In the genomic region with DNA sequence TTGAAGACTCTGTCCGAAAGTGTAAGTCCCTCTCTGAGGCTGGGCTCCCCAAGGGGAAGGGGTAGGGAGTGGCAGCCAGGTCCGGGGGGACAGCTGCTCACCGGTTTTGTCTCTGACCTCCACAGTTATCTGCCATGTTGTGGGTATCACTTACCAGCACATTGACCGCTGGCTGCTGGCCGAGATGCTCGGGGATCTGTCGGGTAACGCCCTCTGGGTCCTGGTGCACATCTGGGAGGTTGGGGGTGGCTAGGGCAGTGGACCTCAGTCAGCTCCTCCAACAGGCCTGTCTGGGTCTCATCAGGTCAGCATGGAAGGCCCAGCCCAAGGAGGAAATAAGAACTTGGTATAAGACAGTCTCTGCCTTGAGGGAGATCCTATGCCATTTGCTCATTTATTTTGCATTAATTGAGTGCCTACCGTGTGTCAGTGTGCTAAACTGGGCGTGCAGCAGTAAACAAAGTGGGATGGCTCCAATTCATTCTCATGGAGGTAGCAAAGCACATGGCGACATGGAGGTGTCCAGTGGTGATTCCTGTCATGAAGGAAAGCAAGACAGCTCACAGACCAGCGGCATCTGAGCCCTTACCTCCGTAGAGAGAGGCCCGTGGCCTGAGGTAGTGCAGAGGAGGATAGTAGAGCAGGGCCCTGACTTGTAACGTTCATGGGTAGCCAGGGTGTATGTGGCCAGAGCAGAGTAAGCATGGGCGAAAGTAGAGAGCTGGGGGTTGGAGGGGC, we compare ENCODE assay signal across 20 cellular contexts. TPM values are rescaled to one million over a fixed set of nuclear protein-coding genes. Genes with fewer than 3 reads are reported as not detected.
DNase-seq lines count a peak whose midpoint lies in the region; ATAC-seq and TF ChIP-seq lines count a peak whose summit lies in the region.
"Had no signal": no experiment of that assay in that cellular context is flagged by ENCODE, and none has a peak within 500 bp of the region (broad histone marks: within the 10 kb centered on the region; RNA-seq: fewer than 3 reads in every experiment).

No MANE protein-coding gene starts in this region.

- no peaks in the 10 kb centered on the region for H3K27me3 Mint-ChIP-seq in activated naive CD8-positive, alpha-beta T cell treated with anti-CD3 and anti-CD28 coated beads for 36 hours
- H3K27me3 Mint-ChIP-seq in activated naive CD8-positive, alpha-beta T cell treated with anti-CD3 and anti-CD28 coated beads, Interleukin-2, amount 50 U/mL, for 24 hours = no peaks in the 10 kb centered on the region
- H3K27me3 Mint-ChIP-seq in endothelial cell (ENCODE audit: unreplicated experiment) = peaks cover 4% of the 10 kb centered on the region
- no peaks in the 10 kb centered on the region for H3K27me3 Mint-ChIP-seq in stimulated activated memory B cell treated with anti-CD40 and anti-IgM and Interleukin-4, amounts not matched to agents 10 μg/mL and 1 μg/mL and 100 μg/mL, for 72 hours

- DNase-seq in activated naive CD8-positive, alpha-beta T cell treated with anti-CD3 and anti-CD28 coated beads for 36 hours = no peak
- DNase-seq in activated naive CD8-positive, alpha-beta T cell treated with anti-CD3 and anti-CD28 coated beads, Interleukin-2, amount 50 U/mL, for 24 hours = no peak
- DNase-seq in RWPE1 (ENCODE audit: low spot score) = no peak
- no peak for DNase-seq in endothelial cell (ENCODE audit: low spot score)
- DNase-seq in DMS53 (lab: John Stamatoyannopoulos, UW) = no peak
- DNase-seq: activated naive CD4-positive, alpha-beta T cell treated with Interleukin-2 at 50 U/mL for 16 hours; activated T-cell treated with anti-CD3 and anti-CD28 coated beads, Interleukin-2, amount 50 U/mL, for 72 hours; COR-L47; NCI-H1694 treated with DMSO at 0.1 percent for 48 hours; NCI-H2171; NCI-H510A treated with DMSO at 0.1 percent for 48 hours; nucleus accumbens; PC-9; SK-N-SH; stimulated activated CD4-positive, alpha-beta T cell treated with anti-CD3 and anti-CD28 coated beads, Interleukin-1b, Interleukin-23, amount 100 ng/mL, for 48 hours; testis had no signal

- peak overlapping the region; percentile 31 for H3K27ac Mint-ChIP-seq in activated naive CD8-positive, alpha-beta T cell treated with anti-CD3 and anti-CD28 coated beads for 36 hours
- H3K27ac Mint-ChIP-seq in activated naive CD8-positive, alpha-beta T cell treated with anti-CD3 and anti-CD28 coated beads, Interleukin-2, amount 50 U/mL, for 24 hours = no peak overlapping the region
- H3K27ac Mint-ChIP-seq in endothelial cell (ENCODE audit: unreplicated experiment) = peak overlapping the region; percentile 61
- peak overlapping the region; percentile 7 for H3K27ac Mint-ChIP-seq in stimulated activated memory B cell treated with anti-CD40 and anti-IgM and Interleukin-4, amounts not matched to agents 10 μg/mL and 1 μg/mL and 100 μg/mL, for 72 hours
- H3K27ac Mint-ChIP-seq: activated T-cell treated with anti-CD3 and anti-CD28 coated beads, Interleukin-2, amount 50 U/mL, for 72 hours had no signal

- H3K9me3 Mint-ChIP-seq in activated naive CD8-positive, alpha-beta T cell treated with anti-CD3 and anti-CD28 coated beads for 36 hours = no peaks in the 10 kb centered on the region
- H3K9me3 Mint-ChIP-seq in activated naive CD8-positive, alpha-beta T cell treated with anti-CD3 and anti-CD28 coated beads, Interleukin-2, amount 50 U/mL, for 24 hours = no peaks in the 10 kb centered on the region
- no peaks in the 10 kb centered on the region for H3K9me3 Mint-ChIP-seq in endothelial cell (ENCODE audit: unreplicated experiment)
- no peaks in the 10 kb centered on the region for H3K9me3 Mint-ChIP-seq in stimulated activated memory B cell treated with anti-CD40 and anti-IgM and Interleukin-4, amounts not matched to agents 10 μg/mL and 1 μg/mL and 100 μg/mL, for 72 hours
- H3K9me3 Mint-ChIP-seq: activated T-cell treated with anti-CD3 and anti-CD28 coated beads, Interleukin-2, amount 50 U/mL, for 72 hours had no signal

- no peak overlapping the region for H3K4me3 Mint-ChIP-seq in activated naive CD8-positive, alpha-beta T cell treated with anti-CD3 and anti-CD28 coated beads for 36 hours
- no peak overlapping the region for H3K4me3 Mint-ChIP-seq in activated naive CD8-positive, alpha-beta T cell treated with anti-CD3 and anti-CD28 coated beads, Interleukin-2, amount 50 U/mL, for 24 hours
- H3K4me3 Mint-ChIP-seq in endothelial cell (ENCODE audit: unreplicated experiment) = peak overlapping the region; percentile 42
- H3K4me3 Mint-ChIP-seq in stimulated activated memory B cell treated with anti-CD40 and anti-IgM and Interleukin-4, amounts not matched to agents 10 μg/mL and 1 μg/mL and 100 μg/mL, for 72 hours = no peak overlapping the region
- H3K4me3 Mint-ChIP-seq: activated T-cell treated with anti-CD3 and anti-CD28 coated beads, Interleukin-2, amount 50 U/mL, for 72 hours had no signal

- CTCF ChIA-PET in RWPE1 (lab: Yijun Ruan, JAX) = interaction anchor here (0.7 kb wide), 1 partner anchor 112 kb away, joined by 3 read pairs; no protein-coding TSS in a partner anchor

- H3K4me1 Mint-ChIP-seq in activated naive CD8-positive, alpha-beta T cell treated with anti-CD3 and anti-CD28 coated beads for 36 hours = peaks cover 25% of the 10 kb centered on the region
- H3K4me1 Mint-ChIP-seq in activated naive CD8-positive, alpha-beta T cell treated with anti-CD3 and anti-CD28 coated beads, Interleukin-2, amount 50 U/mL, for 24 hours = peaks cover 38% of the 10 kb centered on the region
- peaks cover 13% of the 10 kb centered on the region for H3K4me1 Mint-ChIP-seq in endothelial cell (ENCODE audit: unreplicated experiment)
- H3K4me1 Mint-ChIP-seq in stimulated activated memory B cell treated with anti-CD40 and anti-IgM and Interleukin-4, amounts not matched to agents 10 μg/mL and 1 μg/mL and 100 μg/mL, for 72 hours = peaks cover 34% of the 10 kb centered on the region

- no peak for TF ChIP-seq CTCF in RWPE1 (conservative IDR thresholded peaks at IDR 0.05; ENCODE audit: low read depth)
- TF ChIP-seq CTCF in endothelial cell (IDR thresholded peaks at IDR 0.05; ENCODE audit: unreplicated experiment) = no peak

- ATAC-seq in activated naive CD8-positive, alpha-beta T cell treated with anti-CD3 and anti-CD28 coated beads, Interleukin-2, amount 50 U/mL, for 24 hours = no peak
- no peak for ATAC-seq in stimulated activated memory B cell treated with anti-CD40 and anti-IgM and Interleukin-4, amounts not matched to agents 10 μg/mL and 1 μg/mL and 100 μg/mL, for 72 hours
- no peak for ATAC-seq in GM19035 (IDR thresholded peaks at IDR 0.05; ENCODE audit: unreplicated experiment)
- no peak for ATAC-seq in HG03521 (IDR thresholded peaks at IDR 0.05; ENCODE audit: unreplicated experiment)
- ATAC-seq: activated T-cell treated with anti-CD3 and anti-CD28 coated beads, Interleukin-2, amount 50 U/mL, for 72 hours had no signal

- peak overlapping the region; percentile 84 for H3K27ac ChIP-seq in RWPE1
- H3K27ac ChIP-seq: PC-9, testis, vagina had no signal

- peaks cover 39% of the 10 kb centered on the region for H3K36me3 Mint-ChIP-seq in activated naive CD8-positive, alpha-beta T cell treated with anti-CD3 and anti-CD28 coated beads for 36 hours
- peaks cover 41% of the 10 kb centered on the region for H3K36me3 Mint-ChIP-seq in activated naive CD8-positive, alpha-beta T cell treated with anti-CD3 and anti-CD28 coated beads, Interleukin-2, amount 50 U/mL, for 24 hours (ENCODE audit: low read depth)
- peaks cover 25% of the 10 kb centered on the region for H3K36me3 Mint-ChIP-seq in endothelial cell (ENCODE audit: low read depth, unreplicated experiment)
- peaks cover 57% of the 10 kb centered on the region for H3K36me3 Mint-ChIP-seq in stimulated activated memory B cell treated with anti-CD40 and anti-IgM and Interleukin-4, amounts not matched to agents 10 μg/mL and 1 μg/mL and 100 μg/mL, for 72 hours

- POLR2A ChIA-PET in RWPE1 (lab: Yijun Ruan, JAX; ENCODE audit: low non-redundant PET) = no interaction called here

RNA-seq across cellular contexts. Expression of a gene that starts 13.7 kb away (rescaled TPM):
- total RNA-seq in activated naive CD8-positive, alpha-beta T cell treated with anti-CD3 and anti-CD28 coated beads for 36 hours = 100 to 1,000 TPM; 312 to 321 TPM
- total RNA-seq in endothelial cell (ENCODE audit: unreplicated experiment) = 469 TPM

RNA-seq across cellular contexts. Expression of a gene that starts 14.8 kb away (rescaled TPM):
- 100 to 1,000 TPM; 160 to 171 TPM for total RNA-seq in activated naive CD8-positive, alpha-beta T cell treated with anti-CD3 and anti-CD28 coated beads for 36 hours
- 744 TPM for total RNA-seq in endothelial cell (ENCODE audit: unreplicated experiment)

RNA-seq across cellular contexts. Expression of a gene that starts 14.9 kb away (rescaled TPM):
- 100 to 1,000 TPM; 169 TPM for total RNA-seq in activated naive CD8-positive, alpha-beta T cell treated with anti-CD3 and anti-CD28 coated beads for 36 hours
- 7.5 TPM for total RNA-seq in endothelial cell (ENCODE audit: unreplicated experiment)

Comparison
In these comparisons a context has a peak if more than half of its experiments do, and no peak if none do; other contexts are left out.
1. RNA of a gene that starts 14.9 kb away (total RNA-seq): 169 TPM in activated naive CD8-positive, alpha-beta T cell treated with anti-CD3 and anti-CD28 coated beads for 36 hours; 7.5 TPM in endothelial cell (single experiment); every median in the first group is over 10 times any median in the second.